In the genomic region with DNA sequence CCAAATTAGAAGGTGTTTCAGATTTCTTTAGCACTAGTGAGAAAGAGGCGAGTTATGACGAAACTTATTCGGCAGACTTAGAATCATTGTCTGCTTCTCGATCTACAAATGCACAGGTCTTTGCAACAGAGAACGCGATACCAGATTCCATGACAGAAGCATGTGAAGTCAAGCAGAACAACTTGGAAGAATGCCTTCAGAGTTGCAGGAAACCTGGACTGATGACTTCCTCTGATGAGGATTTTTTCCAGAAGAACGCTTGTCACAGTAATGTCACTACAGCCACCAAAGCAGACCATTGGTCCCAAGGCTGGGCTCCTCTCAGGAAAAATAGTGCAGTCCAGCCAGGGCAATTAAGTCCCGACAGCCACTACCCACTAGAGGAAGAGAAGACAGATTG, we compare ENCODE assay signal across 7 cellular contexts.
"Had no signal": no experiment of that assay in that cellular context is flagged by ENCODE, and none has a peak within 500 bp of the region (broad histone marks: within the 10 kb centered on the region; RNA-seq: fewer than 3 reads in every experiment).

No MANE protein-coding gene starts in this region.

- DNase-seq: GM23248, GOT3, H7, HCEC 1CT, KBM-7 had no signal

- H3K4me2 ChIP-seq: KMS-11 had no signal

- H3K4me3 ChIP-seq: GM23248 had no signal

- H3K27ac ChIP-seq: GM23248, KMS-11 had no signal

- H3K9ac ChIP-seq: GM23248, KMS-11 had no signal

- FAIRE-seq: HepG2 had no signal

- H2AFZ ChIP-seq: GM23248 had no signal
